8 cellular contexts compared by ENCODE assay signal in genomic region chr7:47291461-47292051, GRCh38.
DNase-seq lines count a peak whose midpoint lies in the region; ATAC-seq and TF ChIP-seq lines count a peak whose summit lies in the region.

No MANE protein-coding gene starts in this region.

- no peak for TF ChIP-seq CTCF in fibroblast of lung (conservative IDR thresholded peaks at IDR 0.05 in 1 of 2, IDR thresholded peaks at IDR 0.05 in 1 of 2; ENCODE audit: low read depth in 1 of 2, low read length in 2 of 2)
- no peak for TF ChIP-seq CTCF in suprapubic skin (IDR thresholded peaks at IDR 0.05)
- TF ChIP-seq CTCF in neural progenitor cell (IDR thresholded peaks at IDR 0.05), result no peak

- peaks cover 19% of the 10 kb centered on the region for H3K36me3 Mint-ChIP-seq in neural progenitor cell

- no peaks in the 10 kb centered on the region for H3K9me3 Mint-ChIP-seq in neural progenitor cell

- H3K4me1 ChIP-seq in fibroblast of lung (ENCODE audit: control insufficient read depth, extremely low read depth, insufficient read depth, low read length) (peaks cover 22% of the 10 kb centered on the region), suprapubic skin (peaks cover 43% of the 10 kb centered on the region), neural progenitor cell (no peaks in the 10 kb centered on the region)

- ATAC-seq in HG02943 (IDR thresholded peaks at IDR 0.05; ENCODE audit: low read depth, unreplicated experiment), result peak; percentile 88

- peak overlapping the region; percentile 48 for H3K4me2 ChIP-seq in fibroblast of lung (ENCODE audit: extremely low read depth, insufficient read depth, low read length)
- H3K4me2 ChIP-seq in neural progenitor cell, result no peak overlapping the region

- no peak overlapping the region for H3K4me3 Mint-ChIP-seq in neural progenitor cell

- H3K4me3 ChIP-seq in fibroblast of lung (replicated peaks in 1 of 4; ENCODE audit: control extremely low read depth in 1 of 4, insufficient read depth in 1 of 4, low read depth in 3 of 4, low read length in 4 of 4) (no peak overlapping the region), suprapubic skin (no peak overlapping the region), neural progenitor cell (no peak overlapping the region)

- 29% methylated on average over 4 of the region's 4 CpGs for WGBS in suprapubic skin

- no peak overlapping the region for H3K27ac Mint-ChIP-seq in neural progenitor cell

- H2AFZ ChIP-seq in fibroblast of lung (ENCODE audit: low read length) (no peak overlapping the region), neural progenitor cell (replicated peaks) (no peak overlapping the region)

- no peak overlapping the region for H3K9ac ChIP-seq in fibroblast of lung (ENCODE audit: insufficient read depth, low read length)
- H3K9ac ChIP-seq in neural progenitor cell, result no peak overlapping the region

- H4K20me1 ChIP-seq in fibroblast of lung (ENCODE audit: control insufficient read depth, extremely low read depth, insufficient read depth, low read length) (no peaks in the 10 kb centered on the region), neural progenitor cell (ENCODE audit: low read depth) (no peaks in the 10 kb centered on the region)

- no peaks in the 10 kb centered on the region for H3K27me3 Mint-ChIP-seq in neural progenitor cell (ENCODE audit: insufficient read depth, low read depth)

- TF ChIP-seq EP300 in suprapubic skin (IDR thresholded peaks at IDR 0.05), result no peak

- no peaks in the 10 kb centered on the region for H3K9me3 ChIP-seq in fibroblast of lung (ENCODE audit: control insufficient read depth, insufficient read depth, low read depth, low read length)
- H3K9me3 ChIP-seq in suprapubic skin, result no peaks in the 10 kb centered on the region
- no peaks in the 10 kb centered on the region for H3K9me3 ChIP-seq in neural progenitor cell (ENCODE audit: low read depth)

- H3K36me3 ChIP-seq in fibroblast of lung (ENCODE audit: control insufficient read depth, insufficient read depth, low read length) (peaks cover 6% of the 10 kb centered on the region), suprapubic skin (peaks cover 4% of the 10 kb centered on the region), neural progenitor cell (no peaks in the 10 kb centered on the region)

- H3K27ac ChIP-seq in fibroblast of lung (ENCODE audit: insufficient read depth, low read length), result peak overlapping the region; percentile 77
- H3K27ac ChIP-seq in suprapubic skin, result peak overlapping the region; percentile 42
- no peak overlapping the region for H3K27ac ChIP-seq in neural progenitor cell

- H3K79me2 ChIP-seq in fibroblast of lung (ENCODE audit: control insufficient read depth, insufficient read depth, low read length) (no peaks in the 10 kb centered on the region), neural progenitor cell (ENCODE audit: low read depth) (no peaks in the 10 kb centered on the region)

- H3F3A ChIP-seq in neural progenitor cell (ENCODE audit: low read depth), result no peaks in the 10 kb centered on the region

- DNase-seq in stimulated activated CD4-positive, alpha-beta T cell treated with anti-CD3 and anti-CD28 coated beads, Interleukin-1b, Interleukin-23, amount 100 ng/mL, for 48 hours, result peak; percentile 44
- no peak for DNase-seq in stimulated activated CD4-positive, alpha-beta T cell treated with anti-CD3 and anti-CD28 coated beads, Interleukin-4, amount 100 ng/mL, for 4 hours
- DNase-seq in RKO (ENCODE audit: low spot score) (peak; percentile 64), fibroblast of lung (ENCODE audit: low read depth in 2 of 2) (peak; percentile 95 to 98), suprapubic skin (ENCODE audit: low spot score in 2 of 2) (peak in 1 of 2 donors; percentile 63), NCI-H2081 treated with DMSO at 0.1 percent for 48 hours (lab: John Stamatoyannopoulos, UW) (no peak), neural progenitor cell (ENCODE audit: low spot score) (no peak)

- H3K4me1 Mint-ChIP-seq in neural progenitor cell, result no peaks in the 10 kb centered on the region

- no peak for TF ChIP-seq POLR2A in suprapubic skin (IDR thresholded peaks at IDR 0.05)

- H3K27me3 ChIP-seq in fibroblast of lung (ENCODE audit: control insufficient read depth, insufficient read depth, low read length) (no peaks in the 10 kb centered on the region), suprapubic skin (no peaks in the 10 kb centered on the region), neural progenitor cell (no peaks in the 10 kb centered on the region)

Comparison
In these comparisons a context has a peak if more than half of its experiments do, and no peak if none do; other contexts are left out.
1. DNase-seq: peak in stimulated activated CD4-positive, alpha-beta T cell treated with anti-CD3 and anti-CD28 coated beads, Interleukin-1b, Interleukin-23, amount 100 ng/mL, for 48 hours (single experiment), RKO (single experiment) and fibroblast of lung (2 of 2); none in stimulated activated CD4-positive, alpha-beta T cell treated with anti-CD3 and anti-CD28 coated beads, Interleukin-4, amount 100 ng/mL, for 4 hours (0 of 2), NCI-H2081 treated with DMSO at 0.1 percent for 48 hours (single experiment) and neural progenitor cell (single experiment).